In the genomic region with DNA sequence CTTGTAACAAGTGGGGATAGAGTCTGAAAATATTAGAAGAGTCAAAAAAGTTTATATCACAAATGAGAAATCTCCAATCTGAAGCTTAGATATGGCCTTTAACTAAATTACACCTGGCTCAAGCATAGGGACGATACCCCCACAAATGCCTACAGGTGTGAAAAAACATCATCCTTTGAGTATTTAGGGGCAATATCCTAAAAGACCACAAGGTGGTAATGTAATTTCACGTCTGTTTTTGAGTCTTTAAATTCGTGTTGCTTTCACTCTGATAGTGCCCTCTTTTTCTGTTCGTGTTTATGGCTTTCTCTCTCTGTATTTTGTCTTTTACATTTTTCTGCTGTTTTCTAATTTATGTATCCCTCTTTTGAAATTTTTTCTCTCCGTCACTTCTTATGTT, we compare ENCODE assay signal across 8 cellular contexts.
DNase-seq lines count a peak whose midpoint lies in the region; ATAC-seq, FAIRE-seq and TF ChIP-seq lines count a peak whose summit lies in the region.

No MANE protein-coding gene starts in this region.

- no peak overlapping the region for H3K4me3 ChIP-seq in AG04449 (ENCODE audit: low read depth, low read length)

- peak; percentile 89 for ATAC-seq in GM18867 (IDR thresholded peaks at IDR 0.05; ENCODE audit: unreplicated experiment)
- ATAC-seq in GM21447 (IDR thresholded peaks at IDR 0.05; ENCODE audit: unreplicated experiment), result no peak

- CTCF ChIA-PET in AG04449 (lab: Yijun Ruan, JAX), result interaction anchor here (0.8 to 1.0 kb wide), 2 partner anchors 113 to 814 kb away, joined by 3 read pairs; no protein-coding TSS in a partner anchor

- DNase-seq in AG04449 (ENCODE audit: low read depth, low spot score) (no peak), HTR-8/SVneo (ENCODE audit: insufficient read length, low spot score) (peak; percentile 71), RPMI7951 (ENCODE audit: low read depth) (peak; percentile 28), retina (no peak)
- DNase-seq in activated T-helper 2 cell treated with anti-CD3 and anti-CD28 coated beads, Interferon-gamma antibody, Interleukin-2, Interleukin-4, amounts not matched to agents 10 μg/mL and 5 μg/mL and 100 μg/mL, durations not matched to agents 14 hours and 24 hours and 36 hours (ENCODE audit: low spot score), result no peak

- peak; percentile 40 for TF ChIP-seq CTCF in AG04449 (IDR thresholded peaks at IDR 0.05; ENCODE audit: insufficient read depth, low read length, missing control alignments)

- H3K4me1 Mint-ChIP-seq in activated T-helper 2 cell treated with anti-CD3 and anti-CD28 coated beads, Interferon-gamma antibody, Interleukin-2, Interleukin-4, amounts not matched to agents 10 μg/mL and 5 μg/mL and 100 μg/mL, durations not matched to agents 14 hours and 24 hours and 36 hours (ENCODE audit: low read depth), result peaks cover 2% of the 10 kb centered on the region

- no peak overlapping the region for H3K4me3 Mint-ChIP-seq in activated T-helper 2 cell treated with anti-CD3 and anti-CD28 coated beads, Interferon-gamma antibody, Interleukin-2, Interleukin-4, amounts not matched to agents 10 μg/mL and 5 μg/mL and 100 μg/mL, durations not matched to agents 14 hours and 24 hours and 36 hours (ENCODE audit: low read depth)

- POLR2A ChIA-PET in AG04449 (lab: Yijun Ruan, JAX), result no interaction called here

- no peaks in the 10 kb centered on the region for H3K36me3 Mint-ChIP-seq in activated T-helper 2 cell treated with anti-CD3 and anti-CD28 coated beads, Interferon-gamma antibody, Interleukin-2, Interleukin-4, amounts not matched to agents 10 μg/mL and 5 μg/mL and 100 μg/mL, durations not matched to agents 14 hours and 24 hours and 36 hours (ENCODE audit: low read depth)

- FAIRE-seq in HTR-8/SVneo (lab: Jason Lieb, UNC), result no peak
- FAIRE-seq in islet of Langerhans (lab: Jason Lieb, UNC), result peak; percentile 81

- H3K27ac Mint-ChIP-seq in activated T-helper 2 cell treated with anti-CD3 and anti-CD28 coated beads, Interferon-gamma antibody, Interleukin-2, Interleukin-4, amounts not matched to agents 10 μg/mL and 5 μg/mL and 100 μg/mL, durations not matched to agents 14 hours and 24 hours and 36 hours, result no peak overlapping the region

- H3K9me3 Mint-ChIP-seq in activated T-helper 2 cell treated with anti-CD3 and anti-CD28 coated beads, Interferon-gamma antibody, Interleukin-2, Interleukin-4, amounts not matched to agents 10 μg/mL and 5 μg/mL and 100 μg/mL, durations not matched to agents 14 hours and 24 hours and 36 hours, result no peaks in the 10 kb centered on the region

- H3K27me3 Mint-ChIP-seq in activated T-helper 2 cell treated with anti-CD3 and anti-CD28 coated beads, Interferon-gamma antibody, Interleukin-2, Interleukin-4, amounts not matched to agents 10 μg/mL and 5 μg/mL and 100 μg/mL, durations not matched to agents 14 hours and 24 hours and 36 hours (ENCODE audit: low read depth), result peaks cover 26% of the 10 kb centered on the region

- intact Hi-C loops in activated T-helper 2 cell treated with anti-CD3 and anti-CD28 coated beads, Interferon-gamma antibody, Interleukin-2, Interleukin-4, amounts not matched to agents 10 μg/mL and 5 μg/mL and 100 μg/mL, durations not matched to agents 14 hours and 24 hours and 36 hours (cut with micrococcal nuclease), result no loop called here

Comparison
In these comparisons a context has a peak if more than half of its experiments do, and no peak if none do; other contexts are left out.
1. DNase-seq: peak in HTR-8/SVneo (single experiment) and RPMI7951 (single experiment); none in AG04449 (single experiment), retina (single experiment) and activated T-helper 2 cell treated with anti-CD3 and anti-CD28 coated beads, Interferon-gamma antibody, Interleukin-2, Interleukin-4, amounts not matched to agents 10 μg/mL and 5 μg/mL and 100 μg/mL, durations not matched to agents 14 hours and 24 hours and 36 hours (single experiment).